ENCODE assay signal across 12 cellular contexts in the genomic region with DNA sequence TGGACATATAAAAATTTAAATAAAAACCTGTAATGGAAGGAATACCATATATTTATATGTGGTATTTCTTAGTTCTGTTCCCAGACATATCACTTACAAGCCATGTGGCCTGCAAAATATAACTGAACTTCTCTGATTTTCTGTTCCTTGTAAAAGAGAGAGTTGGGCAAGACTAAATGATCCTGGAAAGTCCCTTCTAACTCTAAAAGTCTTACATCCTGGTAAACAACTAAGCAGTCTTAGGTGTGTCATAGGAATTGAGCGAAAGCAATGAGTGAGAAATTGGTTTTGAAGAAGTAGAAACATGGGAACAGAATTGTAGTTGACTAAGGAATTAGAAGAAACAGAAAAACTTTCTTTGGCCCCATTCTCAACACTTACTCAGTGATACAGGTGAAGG. TPM values are rescaled to one million over a fixed set of nuclear protein-coding genes. Genes with fewer than 3 reads are reported as not detected.
DNase-seq lines count a peak whose midpoint lies in the region; ATAC-seq, FAIRE-seq and TF ChIP-seq lines count a peak whose summit lies in the region.
"Had no signal": no experiment of that assay in that cellular context is flagged by ENCODE, and none has a peak within 500 bp of the region (broad histone marks: within the 10 kb centered on the region; RNA-seq: fewer than 3 reads in every experiment).

No MANE protein-coding gene starts in this region.

- H3K27me3 Mint-ChIP-seq in mesothelial cell of epicardium (ENCODE audit: low read depth) = no peaks in the 10 kb centered on the region

- peaks cover 35% of the 10 kb centered on the region for H3K36me3 Mint-ChIP-seq in mesothelial cell of epicardium

- TF ChIP-seq EP300 in A549 (IDR thresholded peaks at IDR 0.05) = no peak

- TF ChIP-seq POLR2A in A549 (IDR thresholded peaks at IDR 0.05; ENCODE audit: low read length) = no peak

- H3K4me1 Mint-ChIP-seq in mesothelial cell of epicardium = peaks cover 9% of the 10 kb centered on the region

- H3K9me2 ChIP-seq in OCI-LY7 (ENCODE audit: insufficient read depth, low read length) = no peaks in the 10 kb centered on the region
- no peaks in the 10 kb centered on the region for H3K9me2 ChIP-seq in PC-9 (ENCODE audit: insufficient read depth)

- intact Hi-C loops in OCI-LY7 (cut with micrococcal nuclease; ENCODE audit: unreplicated experiment) (no loop called here), PC-9 (cut with micrococcal nuclease; ENCODE audit: unreplicated experiment) (no loop called here)

- no peak for TF ChIP-seq RAD21 in A549 (conservative IDR thresholded peaks at IDR 0.05 in 1 of 2, IDR thresholded peaks at IDR 0.05 in 1 of 2)

- peaks cover 12% of the 10 kb centered on the region for H3K9me3 Mint-ChIP-seq in mesothelial cell of epicardium

- H2AFZ ChIP-seq in OCI-LY7 (ENCODE audit: low read length) (no peak overlapping the region), PC-9 (no peak overlapping the region)

- no peak overlapping the region for H3K4me3 ChIP-seq in A549
- no peak overlapping the region for H3K4me3 ChIP-seq in OCI-LY7 (ENCODE audit: low read depth, low read length, poor library complexity, severe bottlenecking)
- H3K4me3 ChIP-seq in fibroblast of villous mesenchyme (ENCODE audit: low read depth, low read length) = no peak overlapping the region
- H3K4me3 ChIP-seq in PC-9 = no peak overlapping the region

- H3K27me3 ChIP-seq in PC-9 (ENCODE audit: insufficient read depth, low read depth) = no peaks in the 10 kb centered on the region
- H3K27me3 ChIP-seq: tibial nerve had no signal

- peaks cover 89% of the 10 kb centered on the region for H3K36me3 ChIP-seq in OCI-LY7 (ENCODE audit: insufficient read depth, low read length)
- H3K36me3 ChIP-seq in PC-9 (ENCODE audit: low read depth) = no peaks in the 10 kb centered on the region

- ATAC-seq in A549 (peak in 1 of 2 experiments; percentile 48; a peak in 3 of 6 replicates), GM18511 (IDR thresholded peaks at IDR 0.05; ENCODE audit: unreplicated experiment) (peak; percentile 56)
- ATAC-seq: HCT116 had no signal

- DNase-seq in A549 (ENCODE audit: low read depth in 1 of 2, low spot score in 1 of 2) (peak in 1 of 2 experiments; percentile 38), OCI-LY7 (ENCODE audit: low spot score) (no peak), fibroblast of villous mesenchyme (ENCODE audit: low read depth) (peak; percentile 56), NCI-H2107 treated with DMSO at 0.1 percent for 48 hours (lab: John Stamatoyannopoulos, UW; ENCODE audit: unreplicated experiment) (no peak), PC-9 (no peak), mesothelial cell of epicardium (ENCODE audit: low spot score in 2 of 2, unreplicated experiment in 2 of 2) (no peak)
- no peak for DNase-seq in stimulated activated CD4-positive, alpha-beta T cell treated with anti-CD3 and anti-CD28 coated beads, Interleukin-4, amount 100 ng/mL, for 24 hours
- DNase-seq: cerebellar nuclear complex; stimulated activated CD4-positive, alpha-beta T cell treated with anti-CD3 and anti-CD28 coated beads, Interleukin-4, amount 100 ng/mL, for 4 hours had no signal

- CTCF ChIA-PET in A549 (lab: Yijun Ruan, JAX) = no interaction called here
- CTCF ChIA-PET in OCI-LY7 (lab: Charles Lee; ENCODE audit: unreplicated experiment) = no interaction called here
- CTCF ChIA-PET in PC-9 (lab: Charles Lee) = no interaction called here

- WGBS in A549 (ENCODE audit: missing lambda C conversion rate) = 38% methylated on average over 1 of the region's 1 CpG

- H3K9me3 ChIP-seq in A549 = no peaks in the 10 kb centered on the region
- H3K9me3 ChIP-seq in OCI-LY7 (ENCODE audit: low read length) = peaks cover 13% of the 10 kb centered on the region
- no peaks in the 10 kb centered on the region for H3K9me3 ChIP-seq in PC-9 (ENCODE audit: insufficient read depth, low read depth)

- H3K4me2 ChIP-seq in A549 = peak overlapping the region; percentile 76
- H3K4me2 ChIP-seq in OCI-LY7 (ENCODE audit: low read length) = no peak overlapping the region
- no peak overlapping the region for H3K4me2 ChIP-seq in PC-9

- no peak overlapping the region for H3K4me3 Mint-ChIP-seq in mesothelial cell of epicardium

- no peak for FAIRE-seq in A549 (lab: Jason Lieb, UNC)

- BruUV-seq in OCI-LY7 (replicated peaks; lab: Mats Ljungman, UMichigan) (no TSS peak), PC-9 (replicated peaks; lab: Mats Ljungman, UMichigan) (no TSS peak)

- H3K27ac Mint-ChIP-seq in mesothelial cell of epicardium = no peak overlapping the region

- H3K4me1 ChIP-seq in A549 (peaks cover 42% of the 10 kb centered on the region), OCI-LY7 (ENCODE audit: insufficient read depth, low read length, poor library complexity, severe bottlenecking) (peaks cover 7% of the 10 kb centered on the region), PC-9 (replicated peaks; ENCODE audit: insufficient read depth) (0 out of 2 replicates have a peak, but pooled peaks cover 5% of the 10 kb centered on the region)

- peaks cover 10% of the 10 kb centered on the region; the same call in 1 of the 2 replicates for H3F3A ChIP-seq in PC-9 (ENCODE audit: insufficient read depth, low read depth)

- TF ChIP-seq CTCF in A549 (IDR thresholded peaks at IDR 0.05) (no peak), OCI-LY7 (conservative IDR thresholded peaks at IDR 0.05; ENCODE audit: low read length) (no peak), fibroblast of villous mesenchyme (IDR thresholded peaks at IDR 0.05; ENCODE audit: insufficient read depth, low read depth, low read length) (no peak), PC-9 (conservative IDR thresholded peaks at IDR 0.05) (no peak), mesothelial cell of epicardium (IDR thresholded peaks at IDR 0.05; ENCODE audit: unreplicated experiment) (no peak)

- peaks cover 46% of the 10 kb centered on the region for H3K79me2 ChIP-seq in OCI-LY7 (ENCODE audit: insufficient read depth, low read depth, low read length)
- peaks cover 12% of the 10 kb centered on the region; the same call in 1 of the 2 replicates for H3K79me2 ChIP-seq in PC-9 (ENCODE audit: low read depth)

- H3K27ac ChIP-seq in A549 = peak overlapping the region; percentile 12 to 80; a peak in 3 of 6 replicates
- H3K27ac ChIP-seq in OCI-LY7 (ENCODE audit: low read depth, low read length, poor library complexity, severe bottlenecking) = peak overlapping the region; percentile 10
- H3K27ac ChIP-seq in PC-9 = no peak overlapping the region

- POLR2A ChIA-PET in A549 (lab: Yijun Ruan, JAX) = no interaction called here
- POLR2A ChIA-PET in OCI-LY7 (lab: Charles Lee) = interaction anchor here (1.0 kb wide), 1 partner anchor 22 kb away, joined by 6 read pairs; no protein-coding TSS in a partner anchor
- POLR2A ChIA-PET in PC-9 (lab: Charles Lee; ENCODE audit: unreplicated experiment) = no interaction called here

- H4K20me1 ChIP-seq in OCI-LY7 (ENCODE audit: insufficient read depth, low read length) (no peaks in the 10 kb centered on the region), PC-9 (ENCODE audit: insufficient read depth) (peaks cover under 1% of the 10 kb centered on the region; the same call in 1 of the 2 replicates)

TF ChIP-seq in A549, 52 proteins besides CTCF, POLR2A, EP300 and RAD21:
- no peak for TF ChIP-seq RNF2 (IDR thresholded peaks at IDR 0.05; ENCODE audit: borderline replicate concordance, low read depth)
- TF ChIP-seq HEYL (CRISPR knock-in tag; IDR thresholded peaks at IDR 0.05) = no peak
- peak in 1 of 2 experiments; percentile 38; a peak in 1 of 4 replicates for TF ChIP-seq CEBPB (IDR thresholded peaks at IDR 0.05)
- no peak for TF ChIP-seq ZFP36 (IDR thresholded peaks at IDR 0.05; ENCODE audit: borderline replicate concordance, partially characterized antibody)
- TF ChIP-seq, protein P1, sequence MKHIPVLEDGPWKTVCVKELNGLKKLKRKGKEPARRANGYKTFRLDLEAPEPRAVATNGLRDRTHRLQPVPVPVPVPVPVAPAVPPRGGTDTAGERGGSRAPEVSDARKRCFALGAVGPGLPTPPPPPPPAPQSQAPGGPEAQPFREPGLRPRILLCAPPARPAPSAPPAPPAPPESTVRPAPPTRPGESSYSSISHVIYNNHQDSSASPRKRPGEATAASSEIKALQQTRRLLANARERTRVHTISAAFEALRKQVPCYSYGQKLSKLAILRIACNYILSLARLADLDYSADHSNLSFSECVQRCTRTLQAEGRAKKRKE (CRISPR knock-in tag; IDR thresholded peaks at IDR 0.05; ENCODE audit: low read depth) = no peak
- no peak for TF ChIP-seq CBX2 (IDR thresholded peaks at IDR 0.05; ENCODE audit: borderline replicate concordance, low read depth)
- no peak for TF ChIP-seq JUN (IDR thresholded peaks at IDR 0.05)
- no peak for TF ChIP-seq CBX8 (IDR thresholded peaks at IDR 0.05)
TF ChIP-seq in A549: peak in this region for 1.

RNA-seq across cellular contexts. Expression of gene IL20RB, which starts 25.3 kb away (rescaled TPM):
- polyA plus RNA-seq in A549 (2011; rRNA removed) (6.9 and 7.3 TPM in 2 replicates), A549 (2017; fragmentation: RNase III; extraction: RNeasy Plus Mini Kit Qiagen cat#74134 plus additional on column Dnase treatment) (1.0 to 1.6 TPM (median 1.1 TPM) in 3 replicates)
- polyA plus RNA-seq in A549 (2012; cell fraction: cytosol; rRNA removed) = 0.58 and 0.63 TPM in 2 replicates
- 1.3 and 2.1 TPM in 2 replicates for polyA plus RNA-seq in A549 (2012; cell fraction: nucleus; rRNA removed)
- polyA minus RNA-seq in A549 (2011; rRNA and poly(A)+ RNA removed) = 5.3 and 7.5 TPM in 2 replicates
- 0.59 and 1.1 TPM in 2 replicates for total RNA-seq in OCI-LY7 (2014; rRNA removed; shearing (Covaris generic))
- total RNA-seq in OCI-LY7 (2022) (2.4 and 3.1 TPM in 2 replicates), fibroblast of villous mesenchyme (1.6 and 2.2 TPM in 2 replicates), PC-9 (2021) (3.8 and 7.2 TPM in 2 replicates), mesothelial cell of epicardium (0.86 to 1.8 TPM (median 1.6 TPM) in 3 replicates)
